ENCODE assay signal across 11 cellular contexts in genomic region chr4:55635282-55635681, GRCh38. TPM values are rescaled to one million over a fixed set of nuclear protein-coding genes. Genes with fewer than 3 reads are reported as not detected.
DNase-seq lines count a peak whose midpoint lies in the region; ATAC-seq, FAIRE-seq and TF ChIP-seq lines count a peak whose summit lies in the region.
"Had no signal": no experiment of that assay in that cellular context is flagged by ENCODE, and none has a peak within 500 bp of the region (broad histone marks: within the 10 kb centered on the region; RNA-seq: fewer than 3 reads in every experiment).

No MANE protein-coding gene starts in this region.

- DNase-seq in NCI-H524 (lab: John Stamatoyannopoulos, UW) (peak; percentile 28 to 44), NCI-H524 treated with DMSO at 0.1 percent for 48 hours (lab: John Stamatoyannopoulos, UW) (no peak), RWPE2 (ENCODE audit: low spot score) (no peak), endothelial cell of umbilical vein (ENCODE audit: low read depth, low spot score) (no peak), smooth muscle cell (lab: John Stamatoyannopoulos, UW; ENCODE audit: unreplicated experiment) (no peak), C1 segment of cervical spinal cord (lab: John Stamatoyannopoulos, UW) (no peak), GM10248 (ENCODE audit: extremely low spot score) (no peak)

- no peak for FAIRE-seq in endothelial cell of umbilical vein (lab: Jason Lieb, UNC)

- no TSS peak for BruUV-seq in endothelial cell of umbilical vein (replicated peaks; lab: Mats Ljungman, UMichigan)

- peak overlapping the region; percentile 45 for H3K4me3 ChIP-seq in RWPE2 (ENCODE audit: severe bottlenecking)
- no peak overlapping the region for H3K4me3 ChIP-seq in endothelial cell of umbilical vein (replicated peaks in 1 of 3; ENCODE audit: insufficient read depth in 1 of 3, low read depth in 1 of 3, low read length in 3 of 3)
- peak overlapping the region; percentile 54 for H3K4me3 ChIP-seq in smooth muscle cell
- H3K4me3 ChIP-seq: BLaER1 had no signal

- TF ChIP-seq POLR2A in endothelial cell of umbilical vein (IDR thresholded peaks at IDR 0.05; ENCODE audit: low read depth, low read length) = no peak

- H4K20me1 ChIP-seq in endothelial cell of umbilical vein (replicated peaks; ENCODE audit: control insufficient read depth, extremely low read depth, insufficient read depth, low read length) (no peaks in the 10 kb centered on the region), smooth muscle cell (ENCODE audit: low read depth) (no peaks in the 10 kb centered on the region)
- H4K20me1 ChIP-seq: BLaER1 had no signal

- peaks cover 9% of the 10 kb centered on the region for H3K4me1 ChIP-seq in RWPE2 (ENCODE audit: insufficient read depth, poor library complexity, severe bottlenecking)
- H3K4me1 ChIP-seq in endothelial cell of umbilical vein (ENCODE audit: control insufficient read depth, extremely low read depth, insufficient read depth, low read length) = peaks cover 7% of the 10 kb centered on the region
- peaks cover 31% of the 10 kb centered on the region for H3K4me1 ChIP-seq in smooth muscle cell (ENCODE audit: low read depth)
- H3K4me1 ChIP-seq: BLaER1 had no signal

- H3K9ac ChIP-seq in endothelial cell of umbilical vein (replicated peaks; ENCODE audit: extremely low read depth, insufficient read depth, low read length) (no peak overlapping the region), smooth muscle cell (ENCODE audit: low read depth) (no peak overlapping the region)
- H3K9ac ChIP-seq: BLaER1 had no signal

- H3K9me3 ChIP-seq in RWPE2 (ENCODE audit: severe bottlenecking) (peaks cover 2% of the 10 kb centered on the region), endothelial cell of umbilical vein (replicated peaks; ENCODE audit: control insufficient read depth, insufficient read depth, low read length) (no peaks in the 10 kb centered on the region), smooth muscle cell (replicated peaks; ENCODE audit: low read depth) (no peaks in the 10 kb centered on the region)

- intact Hi-C loops in endothelial cell of umbilical vein (cut with micrococcal nuclease) = no loop called here

- H3F3A ChIP-seq in smooth muscle cell (ENCODE audit: low read depth) = no peaks in the 10 kb centered on the region

- H3K36me3 ChIP-seq in RWPE2 (ENCODE audit: low read depth) (no peaks in the 10 kb centered on the region), endothelial cell of umbilical vein (ENCODE audit: control insufficient read depth in 2 of 2, extremely low read depth in 1 of 2, insufficient read depth in 2 of 2, low read length in 2 of 2) (no peaks in the 10 kb centered on the region), smooth muscle cell (ENCODE audit: low read depth) (no peaks in the 10 kb centered on the region)
- H3K36me3 ChIP-seq: BLaER1 had no signal

- ATAC-seq in RWPE2 (ENCODE audit: low read depth) (0 out of 3 replicates have a peak, but pooled peaks have one; percentile 13), HG03520 (IDR thresholded peaks at IDR 0.05; ENCODE audit: unreplicated experiment) (no peak)

- WGBS in smooth muscle cell (ENCODE audit: low lambda C conversion rate) = 9% methylated on average over 11 of the region's 11 CpGs

- CTCF ChIA-PET in endothelial cell of umbilical vein (lab: Charles Lee) = interaction anchor here (1.1 to 1.2 kb wide), 2 partner anchors 28 to 675 kb away, joined by 4 read pairs; no protein-coding TSS in a partner anchor
- CTCF ChIA-PET in GM10248 (lab: Yijun Ruan, JAX) = interaction anchor here (1.1 kb wide), 1 partner anchor 8 kb away, joined by 3 read pairs; no protein-coding TSS in a partner anchor

- no peak for TF ChIP-seq CTCF in RWPE2 (IDR thresholded peaks at IDR 0.05; ENCODE audit: poor library complexity, severe bottlenecking)
- no peak for TF ChIP-seq CTCF in endothelial cell of umbilical vein (IDR thresholded peaks at IDR 0.05; ENCODE audit: extremely low read depth in 1 of 2, insufficient read depth in 1 of 2, low read depth in 1 of 2, low read length in 2 of 2)
- TF ChIP-seq CTCF in smooth muscle cell (IDR thresholded peaks at IDR 0.05; ENCODE audit: borderline replicate concordance, insufficient read depth, poor library complexity, severe bottlenecking) = no peak
- TF ChIP-seq CTCF in GM10248 (IDR thresholded peaks at IDR 0.05; ENCODE audit: control extremely low read depth, extremely low read depth, low read depth, missing control alignments) = no peak

- dilution Hi-C loops in endothelial cell of umbilical vein (cut with MboI; ENCODE audit: extremely low pct_ligation_motif_present, low sequenced_read_pairs) = no loop called here

- no peaks in the 10 kb centered on the region for H3K9me1 ChIP-seq in endothelial cell of umbilical vein (replicated peaks; ENCODE audit: control insufficient read depth, extremely low read depth, insufficient read depth, low read length)

- POLR2A ChIA-PET in endothelial cell of umbilical vein (lab: Charles Lee) (no interaction called here), GM10248 (lab: Yijun Ruan, JAX) (no interaction called here)

- H3K27me3 ChIP-seq in RWPE2 (ENCODE audit: insufficient read depth, poor library complexity, severe bottlenecking) (peaks cover 4% of the 10 kb centered on the region), endothelial cell of umbilical vein (ENCODE audit: control insufficient read depth in 2 of 2, insufficient read depth in 2 of 2, low read length in 2 of 2) (peaks cover 35 to 62% of the 10 kb centered on the region in 2 experiments), smooth muscle cell (ENCODE audit: low read depth) (peaks cover 58% of the 10 kb centered on the region)

- H3K27ac ChIP-seq in RWPE2 (ENCODE audit: poor library complexity, severe bottlenecking) (no peak overlapping the region), endothelial cell of umbilical vein (ENCODE audit: insufficient read depth, low read depth, low read length) (no peak overlapping the region), smooth muscle cell (ENCODE audit: low read depth) (no peak overlapping the region)
- H3K27ac ChIP-seq: BLaER1 had no signal

- H2AFZ ChIP-seq in endothelial cell of umbilical vein (ENCODE audit: low read depth, low read length) (no peak overlapping the region), smooth muscle cell (ENCODE audit: low read depth) (peak overlapping the region; percentile 73)

- H3K4me2 ChIP-seq in endothelial cell of umbilical vein (ENCODE audit: insufficient read depth, low read length) (peak overlapping the region; percentile 64), smooth muscle cell (peak overlapping the region; percentile 97)
- H3K4me2 ChIP-seq: BLaER1 had no signal

- H3K79me2 ChIP-seq in endothelial cell of umbilical vein (ENCODE audit: control insufficient read depth, insufficient read depth, low read length) (no peaks in the 10 kb centered on the region), smooth muscle cell (ENCODE audit: low read depth) (no peaks in the 10 kb centered on the region)

TF ChIP-seq in endothelial cell of umbilical vein, 7 proteins besides CTCF, POLR2A, EP300 and RAD21:
- TF ChIP-seq GATA2 (IDR thresholded peaks at IDR 0.05; ENCODE audit: insufficient read depth, insufficient read length, low read depth, low read length) (no peak), MYC (IDR thresholded peaks at IDR 0.05; ENCODE audit: low read depth, low read length) (no peak), EZH2 (IDR thresholded peaks at IDR 0.05; ENCODE audit: borderline replicate concordance, low read depth, low read length, severe bottlenecking) (no peak), POLR2AphosphoS5 (IDR thresholded peaks at IDR 0.05; ENCODE audit: insufficient read depth, low read depth, low read length) (no peak), FOS (IDR thresholded peaks at IDR 0.05; ENCODE audit: borderline replicate concordance, insufficient read depth, low read length) (no peak), JUN (IDR thresholded peaks at IDR 0.05; ENCODE audit: borderline replicate concordance, insufficient read depth, insufficient read length, low read depth) (no peak)
TF ChIP-seq in endothelial cell of umbilical vein: peak in this region for 0.

RNA-seq across cellular contexts. Expression of gene NMU, which starts 0.8 kb away (rescaled TPM):
- total RNA-seq in endothelial cell of umbilical vein = 3.7 TPM in 1 of 2 replicates, not detected in the other
- 1.4 and 1.6 TPM in 2 replicates for polyA plus RNA-seq in endothelial cell of umbilical vein
- polyA plus RNA-seq in endothelial cell of umbilical vein (2011; cell fraction: cytosol; rRNA removed) = 1.2 and 1.5 TPM in 2 replicates
- polyA plus RNA-seq in endothelial cell of umbilical vein (2011; cell fraction: nucleus; rRNA removed) = 0.49 and 0.87 TPM in 2 replicates
- polyA plus RNA-seq in endothelial cell of umbilical vein (2012) = not detected in 2 replicates
- 2.2 and 2.3 TPM in 2 replicates for polyA minus RNA-seq in endothelial cell of umbilical vein
- not detected for polyA minus RNA-seq in endothelial cell of umbilical vein (2011; cell fraction: cytosol; rRNA and poly(A)+ RNA removed)
- polyA minus RNA-seq in endothelial cell of umbilical vein (2011; cell fraction: nucleus; rRNA and poly(A)+ RNA removed) = not detected in 2 replicates
- not detected in 2 replicates for total RNA-seq in smooth muscle cell
- not detected in 2 replicates for polyA plus RNA-seq in smooth muscle cell
- total RNA-seq: myocyte had no signal

RNA-seq across cellular contexts. Expression of gene PDCL2, which starts 43.2 kb away (rescaled TPM):
- total RNA-seq in endothelial cell of umbilical vein = not detected in 2 replicates
- not detected in 2 replicates for polyA plus RNA-seq in endothelial cell of umbilical vein
- not detected in 2 replicates for polyA plus RNA-seq in endothelial cell of umbilical vein (2011; cell fraction: cytosol; rRNA removed)
- not detected in 2 replicates for polyA plus RNA-seq in endothelial cell of umbilical vein (2011; cell fraction: nucleus; rRNA removed)
- polyA plus RNA-seq in endothelial cell of umbilical vein (2012) = not detected in 2 replicates
- not detected in 2 replicates for polyA minus RNA-seq in endothelial cell of umbilical vein
- polyA minus RNA-seq in endothelial cell of umbilical vein (2011; cell fraction: cytosol; rRNA and poly(A)+ RNA removed) = not detected
- not detected in 2 replicates for polyA minus RNA-seq in endothelial cell of umbilical vein (2011; cell fraction: nucleus; rRNA and poly(A)+ RNA removed)
- not detected in 2 replicates for total RNA-seq in smooth muscle cell
- not detected in 2 replicates for polyA plus RNA-seq in smooth muscle cell
- total RNA-seq: HT1080, myocyte had no signal

Comparison
In these comparisons a context has a peak if more than half of its experiments do, and no peak if none do; other contexts are left out.
1. DNase-seq: peak in NCI-H524 (2 of 2); none in NCI-H524 treated with DMSO at 0.1 percent for 48 hours (single experiment), RWPE2 (single experiment), endothelial cell of umbilical vein (single experiment), smooth muscle cell (single experiment), C1 segment of cervical spinal cord (0 of 14) and GM10248 (single experiment).
2. H3K4me3 ChIP-seq: peak in RWPE2 (single experiment) and smooth muscle cell (single experiment); none in endothelial cell of umbilical vein (0 of 3).